In the genomic region with DNA sequence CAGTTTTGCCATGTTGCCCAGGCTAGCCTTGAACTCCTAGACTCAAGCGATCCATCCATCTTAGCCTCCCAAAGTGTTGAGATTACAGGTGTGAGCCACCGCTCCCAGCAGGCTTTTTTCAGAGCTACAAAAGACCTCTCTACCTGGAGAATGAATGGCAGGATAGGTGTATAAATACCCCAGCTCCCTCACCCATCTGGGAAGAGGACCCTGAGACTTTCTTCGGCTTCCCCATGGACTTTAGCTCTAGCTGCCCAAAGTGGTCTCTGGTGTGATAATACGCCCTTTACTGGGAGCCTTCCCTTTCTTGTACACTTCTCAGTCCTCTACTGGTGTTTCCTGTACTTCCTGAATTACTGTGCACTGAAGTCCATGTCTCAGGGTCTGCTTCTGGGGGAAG, we compare ENCODE assay signal across 18 cellular contexts.
A peak's percentile ranks its signal among the peaks of the same experiment; 100 is the strongest.
DNase-seq lines count a peak whose midpoint lies in the region; ATAC-seq and TF ChIP-seq lines count a peak whose summit lies in the region.
"Had no signal": no experiment of that assay in that cellular context is flagged by ENCODE, and none has a peak within 500 bp of the region (broad histone marks: within the 10 kb centered on the region; RNA-seq: fewer than 3 reads in every experiment).

No MANE protein-coding gene starts in this region.

- H3K36me3 ChIP-seq in BLaER1 treated with 17β-estradiol and CSF1 and Interleukin-3, amounts not matched to agents 10 nM and 100 nM: no peaks in the 10 kb centered on the region
- H3K36me3 ChIP-seq in brain microvascular endothelial cell (replicated peaks) (no peaks in the 10 kb centered on the region), adrenal gland (replicated peaks in 1 of 2) (no peaks in the 10 kb centered on the region), upper lobe of left lung (no peaks in the 10 kb centered on the region)
- H3K36me3 ChIP-seq: SJSA1 had no signal

- 0 out of 22 replicates have a peak, but pooled peaks cover 0 to 8% (median 0%) of the 10 kb centered on the region in 11 experiments for H3K9me3 ChIP-seq in BLaER1 treated with 17β-estradiol and CSF1 and Interleukin-3, amounts not matched to agents 10 nM and 100 nM (replicated peaks in 1 of 11)
- H3K9me3 ChIP-seq in T-helper 17 cell (ENCODE audit: control insufficient read depth, low read length, poor library complexity, severe bottlenecking) (no peaks in the 10 kb centered on the region), adrenal gland (replicated peaks in 1 of 3) (no peaks in the 10 kb centered on the region), upper lobe of left lung (no peaks in the 10 kb centered on the region)
- H3K9me3 ChIP-seq: Caco-2 had no signal

- H3K27ac Mint-ChIP-seq in IgD-negative memory B cell: peak overlapping the region in 2 of 3 donors; percentile 33 to 75
- peak overlapping the region; percentile 9 for H3K27ac Mint-ChIP-seq in T-helper 17 cell
- peak overlapping the region; percentile 86 for H3K27ac Mint-ChIP-seq in nephron progenitor cell
- H3K27ac Mint-ChIP-seq: CD4-positive, CD25-positive, alpha-beta regulatory T cell; HFFc6; T-cell had no signal

- peaks cover 25 to 50% (median 45%) of the 10 kb centered on the region in 10 experiments for H3K4me1 ChIP-seq in BLaER1 treated with 17β-estradiol and CSF1 and Interleukin-3, amounts not matched to agents 10 nM and 100 nM
- H3K4me1 ChIP-seq in adrenal gland (replicated peaks in 1 of 2) (no peaks in the 10 kb centered on the region), upper lobe of left lung (peaks cover 0 to 8% (median 5%) of the 10 kb centered on the region in 4 donors)
- H3K4me1 ChIP-seq: SJSA1 had no signal

- H3K27ac ChIP-seq in BLaER1 treated with 17β-estradiol and CSF1 and Interleukin-3, amounts not matched to agents 10 nM and 100 nM: peak overlapping the region; percentile 37 to 77 (median 72); a peak in 20 of 22 replicates
- H3K27ac ChIP-seq in brain microvascular endothelial cell: no peak overlapping the region
- H3K27ac ChIP-seq in adrenal gland: no peak overlapping the region
- H3K27ac ChIP-seq in upper lobe of left lung: no peak overlapping the region
- H3K27ac ChIP-seq: SJSA1 had no signal

- intact Hi-C loops in adrenal gland (cut with DNase I): no loop called here

- no peak for TF ChIP-seq EP300 in upper lobe of left lung (IDR thresholded peaks at IDR 0.05)

- H3K4me3 Mint-ChIP-seq in IgD-negative memory B cell (peak overlapping the region in 2 of 4 donors; percentile 31 to 85), T-helper 17 cell (no peak overlapping the region), nephron progenitor cell (no peak overlapping the region)
- H3K4me3 Mint-ChIP-seq: CD4-positive, CD25-positive, alpha-beta regulatory T cell; HFFc6; T-cell had no signal

- H4K20me1 ChIP-seq in BLaER1 treated with 17β-estradiol and CSF1 and Interleukin-3, amounts not matched to agents 10 nM and 100 nM: no peaks in the 10 kb centered on the region

- H3K4me1 Mint-ChIP-seq in IgD-negative memory B cell (peaks cover 36 to 44% (median 40%) of the 10 kb centered on the region in 3 donors), T-helper 17 cell (peaks cover 13% of the 10 kb centered on the region), nephron progenitor cell (no peaks in the 10 kb centered on the region)

- peaks cover 4% of the 10 kb centered on the region for H3K36me3 Mint-ChIP-seq in IgD-negative memory B cell
- peaks cover 3% of the 10 kb centered on the region for H3K36me3 Mint-ChIP-seq in T-helper 17 cell (ENCODE audit: low read depth)
- H3K36me3 Mint-ChIP-seq in nephron progenitor cell (ENCODE audit: low read depth): peaks cover 5% of the 10 kb centered on the region
- H3K36me3 Mint-ChIP-seq: T-cell had no signal

- WGBS in adrenal gland, 4 donors: 71 to 92% (median 86%) methylated on average over 4 of the region's 4 CpGs
- WGBS in upper lobe of left lung, 2 donors: 68 to 91% methylated on average over 4 of the region's 4 CpGs

- DNase-seq in T-helper 17 cell: no peak
- no peak for DNase-seq in nephron progenitor cell
- no peak for DNase-seq in brain microvascular endothelial cell
- no peak for DNase-seq in adrenal gland
- no peak for DNase-seq in upper lobe of left lung
- DNase-seq: Caco-2; CD4-positive, CD25-positive, alpha-beta regulatory T cell; HFFc6; NCI-H1105 treated with DMSO at 0.1 percent for 48 hours; NCI-H1694 treated with DMSO at 0.1 percent for 48 hours; NCI-H226; NCI-H526; NK-92 treated with Interleukin-12 subunit alpha and Interleukin-12 subunit beta, amount 100 ng/mL, for 24 hours; T-cell had no signal

- ATAC-seq in T-helper 17 cell (no peak), GM21825 (IDR thresholded peaks at IDR 0.05; ENCODE audit: unreplicated experiment) (no peak), upper lobe of left lung (ENCODE audit: low FRiP score in 2 of 2) (no peak)
- ATAC-seq: T-cell had no signal

- in situ Hi-C loops in brain microvascular endothelial cell (cut with HindIII; ENCODE audit: low pct_ligation_motif_present, low sequenced_read_pairs): no loop called here

- peak overlapping the region in 8 of 11 experiments; percentile 9 to 49 (median 32); a peak in 8 of 22 replicates for H3K9ac ChIP-seq in BLaER1 treated with 17β-estradiol and CSF1 and Interleukin-3, amounts not matched to agents 10 nM and 100 nM

- no peaks in the 10 kb centered on the region for H3K27me3 ChIP-seq in BLaER1 treated with 17β-estradiol and CSF1 and Interleukin-3, amounts not matched to agents 10 nM and 100 nM
- no peaks in the 10 kb centered on the region for H3K27me3 ChIP-seq in brain microvascular endothelial cell (replicated peaks)
- no peaks in the 10 kb centered on the region for H3K27me3 ChIP-seq in adrenal gland
- no peaks in the 10 kb centered on the region for H3K27me3 ChIP-seq in upper lobe of left lung
- H3K27me3 ChIP-seq: SJSA1 had no signal

- H3K27me3 Mint-ChIP-seq in IgD-negative memory B cell (no peaks in the 10 kb centered on the region), T-helper 17 cell (no peaks in the 10 kb centered on the region), nephron progenitor cell (ENCODE audit: low read depth, poor library complexity) (peaks cover 13% of the 10 kb centered on the region)
- H3K27me3 Mint-ChIP-seq: T-cell had no signal

- H3K4me3 ChIP-seq in BLaER1 treated with 17β-estradiol and CSF1 and Interleukin-3, amounts not matched to agents 10 nM and 100 nM: no peak overlapping the region
- no peak overlapping the region for H3K4me3 ChIP-seq in brain microvascular endothelial cell (ENCODE audit: low read depth, low read length)
- H3K4me3 ChIP-seq in adrenal gland: no peak overlapping the region
- H3K4me3 ChIP-seq in upper lobe of left lung: no peak overlapping the region
- H3K4me3 ChIP-seq: SJSA1 had no signal

- no peak for TF ChIP-seq POLR2A in adrenal gland (IDR thresholded peaks at IDR 0.05)
- TF ChIP-seq POLR2A in upper lobe of left lung (IDR thresholded peaks at IDR 0.05): no peak

- H3K9me3 Mint-ChIP-seq in IgD-negative memory B cell (peaks cover 0 to 5% (median 0%) of the 10 kb centered on the region in 3 donors), nephron progenitor cell (peaks cover 10% of the 10 kb centered on the region)
- H3K9me3 Mint-ChIP-seq: CD4-positive, CD25-positive, alpha-beta regulatory T cell; HFFc6 had no signal

- TF ChIP-seq CTCF in nephron progenitor cell (IDR thresholded peaks at IDR 0.05) (no peak), brain microvascular endothelial cell (IDR thresholded peaks at IDR 0.05; ENCODE audit: low read depth, low read length, missing control alignments) (no peak), adrenal gland (IDR thresholded peaks at IDR 0.05) (no peak), upper lobe of left lung (IDR thresholded peaks at IDR 0.05) (no peak)

- H3K4me2 ChIP-seq in BLaER1 treated with 17β-estradiol and CSF1 and Interleukin-3, amounts not matched to agents 10 nM and 100 nM: peak overlapping the region; percentile 31 to 78 (median 55); a peak in 21 of 22 replicates

Comparison
In these comparisons a context has a peak if more than half of its experiments do, and no peak if none do; other contexts are left out.
1. H3K27ac ChIP-seq: peak in BLaER1 treated with 17β-estradiol and CSF1 and Interleukin-3, amounts not matched to agents 10 nM and 100 nM (11 of 11); none in brain microvascular endothelial cell (single experiment), adrenal gland (0 of 5) and upper lobe of left lung (0 of 4).
2. H3K27ac Mint-ChIP-seq: peak in every context shown above with its lines; median percentile 86 in nephron progenitor cell; 54 in IgD-negative memory B cell; 9 in T-helper 17 cell.